In genomic region chr12:113221181-113221996, GRCh38 we compare ENCODE assay signal across 8 cellular contexts. TPM values are rescaled to one million over a fixed set of nuclear protein-coding genes. Genes with fewer than 3 reads are reported as not detected.
DNase-seq lines count a peak whose midpoint lies in the region; ATAC-seq and TF ChIP-seq lines count a peak whose summit lies in the region.

TPCN1 (plus strand) TSS chr12:113221464; CDS start chr12:113226853, 5,389 bp downstream.

- no peaks in the 10 kb centered on the region for H4K20me1 ChIP-seq in PC-3 (ENCODE audit: low read length)

- CTCF ChIA-PET in PC-3 (lab: Charles Lee): interaction anchor here (0.5 to 1.4 kb wide), 2 partner anchors 15 to 24 kb away, joined by 4 to 17 read pairs; no protein-coding TSS in a partner anchor

- BruUV-seq in PC-3 (replicated peaks; lab: Mats Ljungman, UMichigan): no TSS peak

- peaks cover 4% of the 10 kb centered on the region for H3F3A ChIP-seq in PC-3 (ENCODE audit: low read length, unreplicated experiment)

- H2AFZ ChIP-seq in PC-3 (ENCODE audit: low read length): peak within 1 kb of the TSS; percentile 80

- H3K27me3 ChIP-seq in PC-3 (ENCODE audit: low read length): no peaks in the 10 kb centered on the region
- no peaks in the 10 kb centered on the region for H3K27me3 ChIP-seq in mucosa of rectum (ENCODE audit: control insufficient read depth in 2 of 2, insufficient read depth in 2 of 2, low read length in 2 of 2)

- H3K27ac ChIP-seq in PC-3 (ENCODE audit: low read length) (peak within 1 kb of the TSS; percentile 82), mucosa of rectum (ENCODE audit: low read depth in 2 of 2, low read length in 2 of 2) (peak within 1 kb of the TSS; percentile 96 to 97)

- POLR2A ChIA-PET in PC-3 (lab: Charles Lee; ENCODE audit: unreplicated experiment): interaction anchor here (0.6 to 1.7 kb wide), 6 partner anchors 16 to 114 kb away, joined by 3 to 20 read pairs (median 10); partner anchors contain the start of gene SLC8B1

- H3K4me3 ChIP-seq in PC-3 (ENCODE audit: low read length) (peak within 1 kb of the TSS; percentile 79), epithelial cell of proximal tubule (ENCODE audit: low read depth, low read length) (peak within 1 kb of the TSS; percentile 90), mucosa of rectum (ENCODE audit: low read length in 2 of 2) (peak within 1 kb of the TSS; percentile 92 to 99)

- TF ChIP-seq EP300 in Ishikawa (IDR thresholded peaks at IDR 0.05; ENCODE audit: borderline replicate concordance): peak; percentile 8; the same call in 1 of the 2 replicates

- intact Hi-C loops in PC-3 (cut with micrococcal nuclease): loop anchor here (1.0 kb wide), 1 partner anchor 20 kb away; no protein-coding TSS in a partner anchor

- no peak for TF ChIP-seq RAD21 in Ishikawa (IDR thresholded peaks at IDR 0.05; ENCODE audit: low read depth)

- H3K9ac ChIP-seq in PC-3 (ENCODE audit: low read length) (peak within 1 kb of the TSS; percentile 93), mucosa of rectum (ENCODE audit: low read depth in 1 of 2, low read length in 2 of 2) (peak within 1 kb of the TSS; percentile 97 to 99)

- DNase-seq in DMS 273 treated with DMSO at 0.1 percent for 48 hours (lab: John Stamatoyannopoulos, UW) (peak; percentile 96), PC-3 (peak; percentile 100), activated T-cell treated with anti-CD3 and anti-CD28 coated beads for 48 hours (ENCODE audit: low read depth) (peak; percentile 98), epithelial cell of proximal tubule (ENCODE audit: low read depth) (peak; percentile 100)
- peak; percentile 99 for DNase-seq in stimulated activated CD8-positive, alpha-beta memory T cell treated with anti-CD3 and anti-CD28 coated beads, Interleukin-4, amount 100 ng/mL, for 48 hours

- ATAC-seq in GM21576 (IDR thresholded peaks at IDR 0.05; ENCODE audit: unreplicated experiment) (peak; percentile 90), PC-3 (peak; percentile 90)

- H3K36me3 ChIP-seq in PC-3 (ENCODE audit: low read depth, low read length) (no peaks in the 10 kb centered on the region), mucosa of rectum (ENCODE audit: control insufficient read depth in 2 of 2, insufficient read depth in 2 of 2, low read length in 2 of 2) (no peaks in the 10 kb centered on the region)

- no peaks in the 10 kb centered on the region for H3K9me3 ChIP-seq in PC-3 (ENCODE audit: low read length)
- H3K9me3 ChIP-seq in mucosa of rectum (ENCODE audit: control insufficient read depth in 2 of 2, low read length in 2 of 2): no peaks in the 10 kb centered on the region

- no peaks in the 10 kb centered on the region for H3K9me2 ChIP-seq in PC-3 (replicated peaks; ENCODE audit: low read length)

- TF ChIP-seq CTCF in PC-3 (conservative IDR thresholded peaks at IDR 0.05; ENCODE audit: low read depth, low read length) (no peak), epithelial cell of proximal tubule (conservative IDR thresholded peaks at IDR 0.05; ENCODE audit: low read depth, low read length) (no peak)

- peak within 1 kb of the TSS; percentile 96 for H3K4me2 ChIP-seq in PC-3 (ENCODE audit: low read length)

- H3K79me2 ChIP-seq in PC-3 (ENCODE audit: low read length): peaks cover 18% of the 10 kb centered on the region

- peaks cover 27% of the 10 kb centered on the region for H3K4me1 ChIP-seq in PC-3 (ENCODE audit: insufficient read depth, low read length)
- peaks cover 21 to 29% of the 10 kb centered on the region in 2 donors for H3K4me1 ChIP-seq in mucosa of rectum (ENCODE audit: control insufficient read depth in 2 of 2, insufficient read depth in 2 of 2, low read length in 2 of 2)

TF ChIP-seq in Ishikawa, 13 proteins besides CTCF, POLR2A, EP300 and RAD21:
- no peak for TF ChIP-seq TEAD4 (IDR thresholded peaks at IDR 0.05)
- TF ChIP-seq CEBPB (IDR thresholded peaks at IDR 0.05): no peak
- TF ChIP-seq TAF1 (IDR thresholded peaks at IDR 0.05; ENCODE audit: low read depth): peak; percentile 85; the same call in 1 of the 2 replicates
- peak; percentile 70 for TF ChIP-seq MAX (IDR thresholded peaks at IDR 0.05)
- no peak for TF ChIP-seq CREB1 (IDR thresholded peaks at IDR 0.05; ENCODE audit: low read depth)
- TF ChIP-seq YY1 (IDR thresholded peaks at IDR 0.05; ENCODE audit: low read depth): peak; percentile 55
- TF ChIP-seq NFIC (IDR thresholded peaks at IDR 0.05): no peak
- TF ChIP-seq ZBTB7A (IDR thresholded peaks at IDR 0.05; ENCODE audit: low read depth): peak; percentile 58
- no peak for TF ChIP-seq EGR1 (IDR thresholded peaks at IDR 0.05)
- TF ChIP-seq FOXM1 (IDR thresholded peaks at IDR 0.05; ENCODE audit: borderline replicate concordance, low read depth): no peak
- no peak; the same call in 1 of the 2 replicates for TF ChIP-seq TCF12 (IDR thresholded peaks at IDR 0.05; ENCODE audit: low read depth)
- TF ChIP-seq REST (IDR thresholded peaks at IDR 0.05; ENCODE audit: low read depth): no peak
- TF ChIP-seq USF1 (IDR thresholded peaks at IDR 0.05): peak; percentile 45; the same call in 1 of the 2 replicates
TF ChIP-seq in Ishikawa: peak in this region for 5.

RNA-seq across cellular contexts. Expression of gene TPCN1, which starts in this region (rescaled TPM):
- total RNA-seq in PC-3 (2014; rRNA removed) (19.0 and 29.3 TPM in 2 replicates), epithelial cell of proximal tubule (16.9 and 32.0 TPM in 2 replicates)

Comparison
In these comparisons a context has a peak if more than half of its experiments do, and no peak if none do; other contexts are left out.
1. Peak in every context shown above with its lines: DNase-seq, ATAC-seq, H3K4me3 ChIP-seq and H3K27ac ChIP-seq.